In the genomic region with DNA sequence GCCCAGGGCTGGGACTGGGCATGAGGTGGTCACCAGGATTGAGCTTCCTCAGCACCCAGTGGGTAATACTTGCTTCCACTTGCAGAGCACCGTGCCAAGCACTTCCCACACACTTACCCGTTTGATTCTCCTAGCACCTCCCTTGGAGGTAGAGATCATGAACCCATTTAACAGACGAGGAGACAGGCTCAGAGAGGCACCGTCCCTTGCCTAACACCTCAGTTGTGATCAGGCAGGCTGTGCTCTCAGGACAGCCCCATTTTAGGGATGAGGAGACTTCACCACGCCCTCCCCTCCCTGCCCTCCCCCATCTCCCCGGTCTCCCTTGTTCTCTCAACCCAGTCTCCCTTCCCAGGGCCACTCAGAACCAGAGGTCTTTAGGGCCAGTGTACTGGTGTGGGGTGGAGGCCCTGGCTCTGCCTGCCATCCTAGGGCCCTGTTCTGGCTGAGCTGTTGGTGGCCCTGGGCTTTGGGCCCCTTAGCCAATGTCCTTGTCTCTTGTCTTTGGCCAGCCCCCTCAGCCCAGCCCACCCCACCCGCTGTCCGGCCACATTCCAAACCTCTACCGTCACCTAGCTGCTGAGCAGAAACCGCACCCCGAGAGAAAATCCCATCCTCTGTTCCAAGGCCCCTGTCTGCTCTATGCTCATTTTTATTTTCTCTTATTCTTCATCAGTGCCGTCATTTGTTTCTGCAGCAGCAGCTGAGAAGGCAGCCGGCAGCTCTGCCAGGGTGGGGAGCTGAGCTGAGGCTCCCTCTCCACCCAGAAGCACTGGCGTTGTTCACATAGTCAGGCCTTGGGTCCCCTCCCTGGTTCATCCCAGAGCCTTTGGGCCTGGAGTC, we compare ENCODE assay signal across 10 cellular contexts. TPM values are rescaled to one million over a fixed set of nuclear protein-coding genes. Genes with fewer than 3 reads are reported as not detected.
DNase-seq lines count a peak whose midpoint lies in the region; ATAC-seq, FAIRE-seq and TF ChIP-seq lines count a peak whose summit lies in the region.
"Had no signal": no experiment of that assay in that cellular context is flagged by ENCODE, and none has a peak within 500 bp of the region (broad histone marks: within the 10 kb centered on the region; RNA-seq: fewer than 3 reads in every experiment).

No MANE protein-coding gene starts in this region.

- FAIRE-seq in keratinocyte (lab: Jason Lieb, UNC): peak; percentile 39

- peak overlapping the region; percentile 58 for H3K9ac ChIP-seq in keratinocyte (ENCODE audit: control insufficient read depth, extremely low read depth, insufficient read depth, low read length)

- no peaks in the 10 kb centered on the region for H3K36me3 ChIP-seq in keratinocyte (ENCODE audit: control insufficient read depth in 2 of 2, extremely low read depth in 1 of 2, insufficient read depth in 2 of 2, low read length in 2 of 2)
- no peaks in the 10 kb centered on the region for H3K36me3 ChIP-seq in transverse colon

- H2AFZ ChIP-seq in keratinocyte (ENCODE audit: control insufficient read depth, low read length): peak overlapping the region; percentile 31

- H3K27me3 ChIP-seq in keratinocyte (ENCODE audit: control insufficient read depth, extremely low read depth, insufficient read depth, low read length): no peaks in the 10 kb centered on the region
- H3K27me3 ChIP-seq in transverse colon: no peaks in the 10 kb centered on the region

- no peak for TF ChIP-seq CTCF in choroid plexus epithelial cell (conservative IDR thresholded peaks at IDR 0.05; ENCODE audit: low read depth, low read length)
- no peak for TF ChIP-seq CTCF in keratinocyte (optimal IDR thresholded peaks at IDR 0.05 in 1 of 3, IDR thresholded peaks at IDR 0.05 in 1 of 3, conservative IDR thresholded peaks at IDR 0.05 in 1 of 3; ENCODE audit: extremely low read depth in 1 of 3, insufficient read depth in 2 of 3, low read length in 3 of 3)
- TF ChIP-seq CTCF in transverse colon (IDR thresholded peaks at IDR 0.05): no peak

- dilution Hi-C loops in keratinocyte (cut with MboI; ENCODE audit: extremely low pct_ligation_motif_present, low sequenced_read_pairs): no loop called here

- intact Hi-C loops in transverse colon (cut with DNase I; ENCODE audit: low total_unique reads): no loop called here

- H3K27ac ChIP-seq in keratinocyte (ENCODE audit: control insufficient read depth, insufficient read depth, low read length): peak overlapping the region; percentile 67
- peak overlapping the region; percentile 63 to 83 (median 77) for H3K27ac ChIP-seq in transverse colon

- ATAC-seq in GM21723 (IDR thresholded peaks at IDR 0.05; ENCODE audit: unreplicated experiment): no peak
- no peak for ATAC-seq in HG03196 (IDR thresholded peaks at IDR 0.05; ENCODE audit: unreplicated experiment)
- ATAC-seq in GM21390 (IDR thresholded peaks at IDR 0.05; ENCODE audit: unreplicated experiment): no peak

- H3K79me2 ChIP-seq in keratinocyte (ENCODE audit: control insufficient read depth, insufficient read depth, low read length): no peaks in the 10 kb centered on the region

- no peaks in the 10 kb centered on the region for H3K9me1 ChIP-seq in keratinocyte (ENCODE audit: control insufficient read depth, extremely low read depth, insufficient read depth, low read length)

- H3K4me2 ChIP-seq in keratinocyte (ENCODE audit: control insufficient read depth, extremely low read depth, insufficient read depth, low read depth, low read length): peak overlapping the region; percentile 46

- H3K4me1 ChIP-seq in keratinocyte (ENCODE audit: control insufficient read depth, extremely low read depth, insufficient read depth, low read length) (peaks cover 50% of the 10 kb centered on the region), transverse colon (peaks cover 11 to 26% (median 24%) of the 10 kb centered on the region in 4 donors)

- WGBS in transverse colon (ENCODE audit: low coverage in 1 of 2), 2 donors: 58 to 73% methylated on average over 5 to 14 of the region's 14 CpGs

- TF ChIP-seq POLR2A in transverse colon (IDR thresholded peaks at IDR 0.05): no peak

- in situ Hi-C loops in transverse colon (cut with MboI; ENCODE audit: low pct_ligation_motif_present in 1 of 4, low pct_unique_long_range_greater_than_20kb in 1 of 4, low sequenced_read_pairs in 3 of 4): no loop called here

- DNase-seq in HuH-7.5 (ENCODE audit: low spot score) (peak; percentile 54), choroid plexus epithelial cell (ENCODE audit: low read depth) (peak; percentile 94), keratinocyte (ENCODE audit: low read depth, low spot score) (peak; percentile 49), transverse colon (no peak), DMS153 treated with DMSO at 0.1 percent for 48 hours (lab: John Stamatoyannopoulos, UW; ENCODE audit: unreplicated experiment) (no peak)
- DNase-seq: NCI-H524 had no signal

- H4K20me1 ChIP-seq in keratinocyte (ENCODE audit: control insufficient read depth, extremely low read depth, insufficient read depth, low read length): no peaks in the 10 kb centered on the region

- TF ChIP-seq EP300 in transverse colon (IDR thresholded peaks at IDR 0.05; ENCODE audit: low read depth): no peak

- H3K4me3 ChIP-seq in choroid plexus epithelial cell (ENCODE audit: low read depth, low read length): no peak overlapping the region
- no peak overlapping the region for H3K4me3 ChIP-seq in keratinocyte (ENCODE audit: control insufficient read depth in 2 of 3, extremely low read depth in 1 of 3, insufficient read depth in 2 of 3, low read depth in 1 of 3, low read length in 3 of 3)
- no peak overlapping the region for H3K4me3 ChIP-seq in transverse colon
- H3K4me3 ChIP-seq: lung had no signal

- no peaks in the 10 kb centered on the region for H3K9me3 ChIP-seq in keratinocyte (ENCODE audit: control insufficient read depth, low read depth, low read length)
- no peaks in the 10 kb centered on the region for H3K9me3 ChIP-seq in transverse colon

RNA-seq across cellular contexts. Expression of gene OLFML2A, which starts 33.8 kb away (rescaled TPM):
- polyA plus RNA-seq in keratinocyte: 0.59 to 3.1 TPM (median 1.1 TPM) in 3 replicates
- polyA plus RNA-seq in keratinocyte (2011; ENCODE audit: low read depth): 1.3 TPM
- 0.47 and 0.83 TPM in 2 replicates for polyA plus RNA-seq in keratinocyte (2011; cell fraction: cytosol; rRNA removed)
- polyA plus RNA-seq in keratinocyte (2011; cell fraction: nucleus; rRNA removed): 2.0 and 3.3 TPM in 2 replicates
- polyA plus RNA-seq in keratinocyte (2012; ENCODE audit: low replicate concordance): 0.63 and 1.9 TPM in 2 replicates
- polyA minus RNA-seq in keratinocyte: 0.89 to 3.5 TPM (median 1.3 TPM) in 3 replicates
- 2.7 TPM for polyA minus RNA-seq in keratinocyte (2011; cell fraction: cytosol; rRNA and poly(A)+ RNA removed)
- polyA minus RNA-seq in keratinocyte (2011; cell fraction: nucleus; rRNA and poly(A)+ RNA removed): 2.5 and 4.5 TPM in 2 replicates
- 10 to 100 TPM in 3 of 4 donors, 1 to 10 TPM in 1; 9.4 to 59.1 (median 16.0) TPM for total RNA-seq in transverse colon

RNA-seq across cellular contexts. Expression of gene NR6A1, which starts 39.6 kb away (rescaled TPM):
- polyA plus RNA-seq in keratinocyte: 1.1 to 1.9 TPM (median 1.8 TPM) in 3 replicates
- 0.76 TPM for polyA plus RNA-seq in keratinocyte (2011; ENCODE audit: low read depth)
- 0.60 and 0.69 TPM in 2 replicates for polyA plus RNA-seq in keratinocyte (2011; cell fraction: cytosol; rRNA removed)
- 5.9 and 6.4 TPM in 2 replicates for polyA plus RNA-seq in keratinocyte (2011; cell fraction: nucleus; rRNA removed)
- polyA plus RNA-seq in keratinocyte (2012; ENCODE audit: low replicate concordance): 0.91 and 1.5 TPM in 2 replicates
- polyA minus RNA-seq in keratinocyte: 3.9 to 8.4 TPM (median 8.1 TPM) in 3 replicates
- polyA minus RNA-seq in keratinocyte (2011; cell fraction: cytosol; rRNA and poly(A)+ RNA removed): 0.96 TPM
- 4.2 and 7.4 TPM in 2 replicates for polyA minus RNA-seq in keratinocyte (2011; cell fraction: nucleus; rRNA and poly(A)+ RNA removed)
- total RNA-seq in transverse colon: 10 to 100 TPM in 3 of 4 donors, 1 to 10 TPM in 1; 9.7 to 14.6 (median 12.5) TPM

RNA-seq across cellular contexts. Expression of gene WDR38, which starts 42.5 kb away (rescaled TPM):
- not detected in 3 replicates for polyA plus RNA-seq in keratinocyte
- not detected for polyA plus RNA-seq in keratinocyte (2011; ENCODE audit: low read depth)
- not detected in 2 replicates for polyA plus RNA-seq in keratinocyte (2011; cell fraction: cytosol; rRNA removed)
- polyA plus RNA-seq in keratinocyte (2011; cell fraction: nucleus; rRNA removed): not detected in 2 replicates
- polyA plus RNA-seq in keratinocyte (2012; ENCODE audit: low replicate concordance): not detected in 2 replicates
- not detected in 3 replicates for polyA minus RNA-seq in keratinocyte
- not detected for polyA minus RNA-seq in keratinocyte (2011; cell fraction: cytosol; rRNA and poly(A)+ RNA removed)
- not detected in 2 replicates for polyA minus RNA-seq in keratinocyte (2011; cell fraction: nucleus; rRNA and poly(A)+ RNA removed)
- total RNA-seq in transverse colon: not detected

RNA-seq across cellular contexts. Expression of gene RPL35, which starts 51.0 kb away (rescaled TPM):
- polyA plus RNA-seq in keratinocyte: 2,334 to 5,073 TPM (median 3,325 TPM) in 3 replicates
- polyA plus RNA-seq in keratinocyte (2011; ENCODE audit: low read depth): 2,668 TPM
- 894 and 1,713 TPM in 2 replicates for polyA plus RNA-seq in keratinocyte (2011; cell fraction: cytosol; rRNA removed)
- 508 and 737 TPM in 2 replicates for polyA plus RNA-seq in keratinocyte (2011; cell fraction: nucleus; rRNA removed)
- 3,012 and 3,893 TPM in 2 replicates for polyA plus RNA-seq in keratinocyte (2012; ENCODE audit: low replicate concordance)
- polyA minus RNA-seq in keratinocyte: 341 to 1,372 TPM (median 505 TPM) in 3 replicates
- polyA minus RNA-seq in keratinocyte (2011; cell fraction: cytosol; rRNA and poly(A)+ RNA removed): 894 TPM
- polyA minus RNA-seq in keratinocyte (2011; cell fraction: nucleus; rRNA and poly(A)+ RNA removed): 127 TPM in 2 replicates
- total RNA-seq in transverse colon: 1,000 to 10,000 TPM in 3 of 4 donors, 100 to 1,000 TPM in 1; 498 to 3,953 (median 1,382) TPM

RNA-seq across cellular contexts. Expression of gene ARPC5L, which starts 51.2 kb away (rescaled TPM):
- 79.5 to 107 TPM (median 102 TPM) in 3 replicates for polyA plus RNA-seq in keratinocyte
- 193 TPM for polyA plus RNA-seq in keratinocyte (2011; ENCODE audit: low read depth)
- 97.3 and 103 TPM in 2 replicates for polyA plus RNA-seq in keratinocyte (2011; cell fraction: cytosol; rRNA removed)
- 58.9 and 80.7 TPM in 2 replicates for polyA plus RNA-seq in keratinocyte (2011; cell fraction: nucleus; rRNA removed)
- polyA plus RNA-seq in keratinocyte (2012; ENCODE audit: low replicate concordance): 88.5 and 126 TPM in 2 replicates
- polyA minus RNA-seq in keratinocyte: 13.2 to 34.9 TPM (median 23.4 TPM) in 3 replicates
- polyA minus RNA-seq in keratinocyte (2011; cell fraction: cytosol; rRNA and poly(A)+ RNA removed): 41.1 TPM
- 11.7 and 14.9 TPM in 2 replicates for polyA minus RNA-seq in keratinocyte (2011; cell fraction: nucleus; rRNA and poly(A)+ RNA removed)
- total RNA-seq in transverse colon: 10 to 100 TPM in 3 of 4 donors, 1 to 10 TPM in 1; 9.8 to 37.0 (median 22.8) TPM

Comparison
In these comparisons a context has a peak if more than half of its experiments do, and no peak if none do; other contexts are left out.
1. DNase-seq: peak in HuH-7.5 (single experiment), choroid plexus epithelial cell (single experiment) and keratinocyte (single experiment); none in transverse colon (single experiment) and DMS153 treated with DMSO at 0.1 percent for 48 hours (single experiment).